13 cellular contexts compared by ENCODE assay signal in the genomic region with DNA sequence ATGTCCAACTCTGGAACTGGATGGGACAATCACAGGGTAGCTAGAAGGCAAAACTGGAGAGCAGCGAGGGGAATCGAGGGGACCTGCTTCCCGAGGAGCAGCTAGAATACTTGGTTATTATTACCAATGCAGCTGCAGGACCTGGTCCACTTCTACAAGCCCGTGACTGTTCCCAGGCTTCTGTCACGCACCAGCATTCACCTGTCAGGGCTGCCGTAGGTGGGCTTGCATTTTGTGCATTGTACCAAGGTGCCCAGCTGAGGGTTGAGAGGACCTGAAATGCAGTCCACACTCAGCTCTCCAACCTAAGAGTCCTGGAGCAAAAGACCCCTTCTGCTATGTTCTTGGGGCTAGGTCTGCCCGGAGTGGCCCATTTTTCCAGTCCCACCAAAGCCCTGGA. TPM values are rescaled to one million over a fixed set of nuclear protein-coding genes. Genes with fewer than 3 reads are reported as not detected.
DNase-seq lines count a peak whose midpoint lies in the region; ATAC-seq and TF ChIP-seq lines count a peak whose summit lies in the region.
"Had no signal": no experiment of that assay in that cellular context is flagged by ENCODE, and none has a peak within 500 bp of the region (broad histone marks: within the 10 kb centered on the region; RNA-seq: fewer than 3 reads in every experiment).

No MANE protein-coding gene starts in this region.

- peaks cover 12% of the 10 kb centered on the region for H3K79me2 ChIP-seq in osteoblast (ENCODE audit: insufficient read depth, low read length)

- no peaks in the 10 kb centered on the region for H3K9me3 Mint-ChIP-seq in IgD-negative memory B cell
- no peaks in the 10 kb centered on the region for H3K9me3 Mint-ChIP-seq in stimulated activated memory B cell treated with anti-CD40 and anti-IgM and Interleukin-4, amounts not matched to agents 10 μg/mL and 1 μg/mL and 100 μg/mL, for 72 hours
- no peaks in the 10 kb centered on the region for H3K9me3 Mint-ChIP-seq in activated T-cell treated with anti-CD3 and anti-CD28 coated beads, Interleukin-2, amount 50 U/mL, for 72 hours
- H3K9me3 Mint-ChIP-seq: activated CD4-positive, alpha-beta T cell treated with anti-CD3 and anti-CD28 coated beads, Interleukin-2, amount 10 ng/mL, durations not matched to agents 24 days and 14 days; activated naive CD4-positive, alpha-beta T cell treated with anti-CD3 and anti-CD28 coated beads, Interleukin-2, amount 50 U/mL, for 72 hours; activated T-cell treated with anti-CD3 and anti-CD28 coated beads, Interleukin-2, amount 50 U/mL, for 24 hours had no signal

- H3K4me2 ChIP-seq in osteoblast (ENCODE audit: insufficient read depth, low read length), result no peak overlapping the region

- peaks cover 3% of the 10 kb centered on the region for H3K36me3 ChIP-seq in kidney epithelial cell (ENCODE audit: control insufficient read depth, insufficient read depth, low read length)
- no peaks in the 10 kb centered on the region for H3K36me3 ChIP-seq in osteoblast (ENCODE audit: insufficient read depth, low read length)

- H3K27ac ChIP-seq in caudate nucleus (ENCODE audit: low read depth, low read length) (peak overlapping the region; percentile 59), osteoblast (ENCODE audit: low read depth, low read length) (no peak overlapping the region)
- H3K27ac ChIP-seq: psoas muscle had no signal

- H2AFZ ChIP-seq in osteoblast (ENCODE audit: low read length), result no peak overlapping the region

- peak overlapping the region; percentile 92 for H3K4me3 ChIP-seq in kidney epithelial cell (ENCODE audit: low read depth, low read length)
- H3K4me3 ChIP-seq in osteoblast (ENCODE audit: insufficient read depth, low read length), result no peak overlapping the region

- H3K27me3 Mint-ChIP-seq in IgD-negative memory B cell, result no peaks in the 10 kb centered on the region
- H3K27me3 Mint-ChIP-seq in stimulated activated memory B cell treated with anti-CD40 and anti-IgM and Interleukin-4, amounts not matched to agents 10 μg/mL and 1 μg/mL and 100 μg/mL, for 72 hours, result no peaks in the 10 kb centered on the region
- H3K27me3 Mint-ChIP-seq in activated T-cell treated with anti-CD3 and anti-CD28 coated beads, Interleukin-2, amount 50 U/mL, for 72 hours (ENCODE audit: low read depth), result no peaks in the 10 kb centered on the region
- H3K27me3 Mint-ChIP-seq: activated T-cell treated with anti-CD3 and anti-CD28 coated beads, Interleukin-2, amount 50 U/mL, for 24 hours had no signal

- peaks cover 8% of the 10 kb centered on the region for H4K20me1 ChIP-seq in osteoblast (ENCODE audit: insufficient read depth, low read length)

- H3K36me3 Mint-ChIP-seq in IgD-negative memory B cell, result peaks cover 3% of the 10 kb centered on the region
- peaks cover 9% of the 10 kb centered on the region for H3K36me3 Mint-ChIP-seq in stimulated activated memory B cell treated with anti-CD40 and anti-IgM and Interleukin-4, amounts not matched to agents 10 μg/mL and 1 μg/mL and 100 μg/mL, for 72 hours
- peaks cover 0 to 1% of the 10 kb centered on the region in 2 donors for H3K36me3 Mint-ChIP-seq in activated T-cell treated with anti-CD3 and anti-CD28 coated beads, Interleukin-2, amount 50 U/mL, for 72 hours (ENCODE audit: insufficient read depth in 2 of 2)
- H3K36me3 Mint-ChIP-seq: activated naive CD4-positive, alpha-beta T cell treated with anti-CD3 and anti-CD28 coated beads, Interleukin-2, amount 50 U/mL, for 72 hours had no signal

- H3K4me1 ChIP-seq in osteoblast (ENCODE audit: insufficient read depth, low read length), result peaks cover 24% of the 10 kb centered on the region

- no peak for TF ChIP-seq CTCF in kidney epithelial cell (IDR thresholded peaks at IDR 0.05; ENCODE audit: insufficient read depth, low read length, poor library complexity, severe bottlenecking)
- TF ChIP-seq CTCF in osteoblast (IDR thresholded peaks at IDR 0.05; ENCODE audit: extremely low read depth, low read depth, low read length), result no peak

- H3K27me3 ChIP-seq in kidney epithelial cell (ENCODE audit: control insufficient read depth, insufficient read depth, low read length) (no peaks in the 10 kb centered on the region), osteoblast (ENCODE audit: insufficient read depth, low read length) (no peaks in the 10 kb centered on the region)

- H3K27ac Mint-ChIP-seq in IgD-negative memory B cell, result peak overlapping the region; percentile 77 to 95 (median 78)
- peak overlapping the region; percentile 50 for H3K27ac Mint-ChIP-seq in stimulated activated memory B cell treated with anti-CD40 and anti-IgM and Interleukin-4, amounts not matched to agents 10 μg/mL and 1 μg/mL and 100 μg/mL, for 72 hours
- no peak overlapping the region for H3K27ac Mint-ChIP-seq in activated T-cell treated with anti-CD3 and anti-CD28 coated beads, Interleukin-2, amount 50 U/mL, for 72 hours
- H3K27ac Mint-ChIP-seq: activated CD4-positive, alpha-beta T cell treated with anti-CD3 and anti-CD28 coated beads, Interleukin-2, amount 10 ng/mL, durations not matched to agents 24 days and 14 days; activated naive CD4-positive, alpha-beta T cell treated with anti-CD3 and anti-CD28 coated beads, Interleukin-2, amount 50 U/mL, for 72 hours; activated T-cell treated with anti-CD3 and anti-CD28 coated beads, Interleukin-2, amount 50 U/mL, for 24 hours had no signal

- DNase-seq in caudate nucleus (lab: John Stamatoyannopoulos, UW) (no peak), kidney epithelial cell (ENCODE audit: low read depth) (no peak), osteoblast (ENCODE audit: insufficient read length, low spot score, missing footprints) (no peak)
- no peak for DNase-seq in activated T-cell treated with anti-CD3 and anti-CD28 coated beads, Interleukin-2, amount 50 U/mL, for 72 hours
- no peak for DNase-seq in stimulated activated CD4-positive, alpha-beta T cell treated with anti-CD3 and anti-CD28 coated beads, Interleukin-1b, Interleukin-23, amount 100 ng/mL, for 48 hours
- DNase-seq: activated CD4-positive, alpha-beta T cell treated with anti-CD3 and anti-CD28 coated beads, Interleukin-2, amount 10 ng/mL, durations not matched to agents 24 days and 14 days; activated T-cell treated with anti-CD3 and anti-CD28 coated beads, Interleukin-2, amount 50 U/mL, for 24 hours; NCI-H187 treated with DMSO at 0.1 percent for 48 hours; NCI-H446; psoas muscle had no signal

- H3K9me3 ChIP-seq in osteoblast (ENCODE audit: low read depth, low read length), result no peaks in the 10 kb centered on the region
- H3K9me3 ChIP-seq: psoas muscle had no signal

- H3K4me3 Mint-ChIP-seq in IgD-negative memory B cell, result peak overlapping the region; percentile 76 to 99 (median 94)
- H3K4me3 Mint-ChIP-seq in stimulated activated memory B cell treated with anti-CD40 and anti-IgM and Interleukin-4, amounts not matched to agents 10 μg/mL and 1 μg/mL and 100 μg/mL, for 72 hours, result peak overlapping the region; percentile 92
- no peak overlapping the region for H3K4me3 Mint-ChIP-seq in activated T-cell treated with anti-CD3 and anti-CD28 coated beads, Interleukin-2, amount 50 U/mL, for 72 hours

- ATAC-seq in stimulated activated memory B cell treated with anti-CD40 and anti-IgM and Interleukin-4, amounts not matched to agents 10 μg/mL and 1 μg/mL and 100 μg/mL, for 72 hours, result no peak
- no peak for ATAC-seq in activated T-cell treated with anti-CD3 and anti-CD28 coated beads, Interleukin-2, amount 50 U/mL, for 72 hours (replicated peaks in 1 of 2)
- ATAC-seq: activated naive CD4-positive, alpha-beta T cell treated with anti-CD3 and anti-CD28 coated beads, Interleukin-2, amount 50 U/mL, for 72 hours; psoas muscle had no signal

- H3K4me1 Mint-ChIP-seq in IgD-negative memory B cell, result peaks cover 48 to 68% (median 50%) of the 10 kb centered on the region in 3 donors
- H3K4me1 Mint-ChIP-seq in stimulated activated memory B cell treated with anti-CD40 and anti-IgM and Interleukin-4, amounts not matched to agents 10 μg/mL and 1 μg/mL and 100 μg/mL, for 72 hours, result peaks cover 87% of the 10 kb centered on the region
- peaks cover 26% of the 10 kb centered on the region for H3K4me1 Mint-ChIP-seq in activated T-cell treated with anti-CD3 and anti-CD28 coated beads, Interleukin-2, amount 50 U/mL, for 72 hours (ENCODE audit: low read depth)

RNA-seq across cellular contexts. Expression of a gene that starts 2.3 kb away (rescaled TPM):
- polyA plus RNA-seq in IgD-negative memory B cell, result 191 TPM
- 44.2 and 51.2 TPM in 2 replicates for total RNA-seq in kidney epithelial cell
- 10 to 100 TPM; 14.2 to 15.5 TPM for total RNA-seq in activated T-cell treated with anti-CD3 and anti-CD28 coated beads, Interleukin-2, amount 50 U/mL, for 72 hours
- 8.7 and 15.9 TPM in 2 replicates for total RNA-seq in osteoblast

RNA-seq across cellular contexts. Expression of a gene that starts 30.3 kb away (rescaled TPM):
- 304 TPM for polyA plus RNA-seq in IgD-negative memory B cell
- total RNA-seq in kidney epithelial cell (33.6 and 38.1 TPM in 2 replicates), osteoblast (21.4 and 23.0 TPM in 2 replicates)
- total RNA-seq in activated T-cell treated with anti-CD3 and anti-CD28 coated beads, Interleukin-2, amount 50 U/mL, for 72 hours, result 100 to 1,000 TPM; 135 to 136 TPM

RNA-seq across cellular contexts. Expression of a gene that starts 30.5 kb away (rescaled TPM):
- polyA plus RNA-seq in IgD-negative memory B cell, result 1.3 TPM
- total RNA-seq in kidney epithelial cell (8.1 and 11.0 TPM in 2 replicates), osteoblast (8.0 and 9.7 TPM in 2 replicates)
- total RNA-seq in activated T-cell treated with anti-CD3 and anti-CD28 coated beads, Interleukin-2, amount 50 U/mL, for 72 hours, result 1 to 10 TPM; 5.8 to 7.0 TPM

RNA-seq across cellular contexts. Expression of a gene that starts 45.9 kb away (rescaled TPM):
- polyA plus RNA-seq in IgD-negative memory B cell, result 0.08 TPM
- total RNA-seq in kidney epithelial cell, result 0.41 TPM in 1 of 2 replicates, not detected in the other
- 1 to 10 TPM in 1 of 2 donors, under 1 TPM in 1; 0.24 to 1.9 TPM for total RNA-seq in activated T-cell treated with anti-CD3 and anti-CD28 coated beads, Interleukin-2, amount 50 U/mL, for 72 hours
- total RNA-seq in osteoblast, result under 0.01 TPM in 2 replicates

Comparison
In these comparisons a context has a peak if more than half of its experiments do, and no peak if none do; other contexts are left out.
1. H3K4me3 Mint-ChIP-seq: peak in IgD-negative memory B cell (4 of 4) and stimulated activated memory B cell treated with anti-CD40 and anti-IgM and Interleukin-4, amounts not matched to agents 10 μg/mL and 1 μg/mL and 100 μg/mL, for 72 hours (single experiment); none in activated T-cell treated with anti-CD3 and anti-CD28 coated beads, Interleukin-2, amount 50 U/mL, for 72 hours (0 of 2).